Comparison of ENCODE assay signal across 9 cellular contexts in genomic region chr2:196413821-196414274, GRCh38.
DNase-seq lines count a peak whose midpoint lies in the region; ATAC-seq and TF ChIP-seq lines count a peak whose summit lies in the region.
"Had no signal": no experiment of that assay in that cellular context is flagged by ENCODE, and none has a peak within 500 bp of the region (broad histone marks: within the 10 kb centered on the region; RNA-seq: fewer than 3 reads in every experiment).

No MANE protein-coding gene starts in this region.

- H3K4me1 ChIP-seq in right atrium auricular region (peaks cover 0 to 31% of the 10 kb centered on the region in 2 donors), aorta (ENCODE audit: control insufficient read depth in 1 of 2, insufficient read depth in 2 of 2, low read length in 2 of 2) (peaks cover 0 to 5% of the 10 kb centered on the region in 2 donors)

- no peak for DNase-seq in Right ventricle myocardium superior
- DNase-seq in right atrium auricular region (ENCODE audit: low spot score): no peak
- DNase-seq in epithelial cell of esophagus (ENCODE audit: low read depth): peak; percentile 9
- DNase-seq in aorta: no peak
- DNase-seq in dedifferentiated amniotic fluid mesenchymal stem cell (ENCODE audit: extremely low spot score): no peak
- no peak for DNase-seq in H7
- DNase-seq in DMS79 (lab: John Stamatoyannopoulos, UW): no peak
- DNase-seq: activated CD4-positive, alpha-beta T cell treated with anti-CD3 and anti-CD28 coated beads, Interleukin-2, amount 50 U/mL, for 48 hours had no signal

- no peak overlapping the region for H3K4me3 ChIP-seq in right atrium auricular region
- no peak overlapping the region for H3K4me3 ChIP-seq in epithelial cell of esophagus (ENCODE audit: low read length)
- no peak overlapping the region for H3K4me3 ChIP-seq in aorta (ENCODE audit: low read length in 2 of 2)
- H3K4me3 ChIP-seq in H7 (ENCODE audit: insufficient read depth, low read depth, low read length): no peak overlapping the region

- no peak overlapping the region for H3K27ac ChIP-seq in right atrium auricular region
- H3K27ac ChIP-seq in aorta (ENCODE audit: low read depth in 1 of 2, low read length in 2 of 2): peak overlapping the region in 1 of 2 donors; percentile 7

- intact Hi-C loops in Right ventricle myocardium superior (cut with DNase I) (no loop called here), aorta (cut with DNase I) (loop anchor here in 1 of 2 donors (10.0 kb wide), 1 partner anchor 69 kb away; no protein-coding TSS in a partner anchor)

- TF ChIP-seq CTCF in right atrium auricular region (IDR thresholded peaks at IDR 0.05): no peak
- TF ChIP-seq CTCF in epithelial cell of esophagus (IDR thresholded peaks at IDR 0.05; ENCODE audit: insufficient read depth, low read depth, low read length, missing control alignments): no peak

- H3K27me3 ChIP-seq in right atrium auricular region: no peaks in the 10 kb centered on the region
- no peaks in the 10 kb centered on the region for H3K27me3 ChIP-seq in aorta (ENCODE audit: control insufficient read depth in 1 of 2, insufficient read depth in 2 of 2, low read length in 1 of 2)
- no peaks in the 10 kb centered on the region for H3K27me3 ChIP-seq in H7 (ENCODE audit: control insufficient read depth, insufficient read depth, low read length)

- H3K9me3 ChIP-seq in right atrium auricular region (no peaks in the 10 kb centered on the region), aorta (ENCODE audit: control insufficient read depth, low read length) (no peaks in the 10 kb centered on the region)

- 3 to 6% methylated on average over 6 of the region's 6 CpGs for WGBS in aorta, 2 donors

- H3K36me3 ChIP-seq in right atrium auricular region (no peaks in the 10 kb centered on the region), aorta (ENCODE audit: control insufficient read depth in 1 of 2, insufficient read depth in 2 of 2, low read length in 1 of 2) (no peaks in the 10 kb centered on the region), H7 (replicated peaks; ENCODE audit: control insufficient read depth, insufficient read depth, low read length) (no peaks in the 10 kb centered on the region)

- ATAC-seq in Right ventricle myocardium superior (ENCODE audit: poor library complexity): peak; percentile 82
- ATAC-seq in HG03108 (IDR thresholded peaks at IDR 0.05; ENCODE audit: unreplicated experiment): peak; percentile 56
- peak; percentile 23 for ATAC-seq in aorta (ENCODE audit: low FRiP score)

Comparison
In these comparisons a context has a peak if more than half of its experiments do, and no peak if none do; other contexts are left out.
1. ATAC-seq: peak in every context shown above with its lines; median percentile 82 in Right ventricle myocardium superior; 56 in HG03108; 23 in aorta.